In the genomic region with DNA sequence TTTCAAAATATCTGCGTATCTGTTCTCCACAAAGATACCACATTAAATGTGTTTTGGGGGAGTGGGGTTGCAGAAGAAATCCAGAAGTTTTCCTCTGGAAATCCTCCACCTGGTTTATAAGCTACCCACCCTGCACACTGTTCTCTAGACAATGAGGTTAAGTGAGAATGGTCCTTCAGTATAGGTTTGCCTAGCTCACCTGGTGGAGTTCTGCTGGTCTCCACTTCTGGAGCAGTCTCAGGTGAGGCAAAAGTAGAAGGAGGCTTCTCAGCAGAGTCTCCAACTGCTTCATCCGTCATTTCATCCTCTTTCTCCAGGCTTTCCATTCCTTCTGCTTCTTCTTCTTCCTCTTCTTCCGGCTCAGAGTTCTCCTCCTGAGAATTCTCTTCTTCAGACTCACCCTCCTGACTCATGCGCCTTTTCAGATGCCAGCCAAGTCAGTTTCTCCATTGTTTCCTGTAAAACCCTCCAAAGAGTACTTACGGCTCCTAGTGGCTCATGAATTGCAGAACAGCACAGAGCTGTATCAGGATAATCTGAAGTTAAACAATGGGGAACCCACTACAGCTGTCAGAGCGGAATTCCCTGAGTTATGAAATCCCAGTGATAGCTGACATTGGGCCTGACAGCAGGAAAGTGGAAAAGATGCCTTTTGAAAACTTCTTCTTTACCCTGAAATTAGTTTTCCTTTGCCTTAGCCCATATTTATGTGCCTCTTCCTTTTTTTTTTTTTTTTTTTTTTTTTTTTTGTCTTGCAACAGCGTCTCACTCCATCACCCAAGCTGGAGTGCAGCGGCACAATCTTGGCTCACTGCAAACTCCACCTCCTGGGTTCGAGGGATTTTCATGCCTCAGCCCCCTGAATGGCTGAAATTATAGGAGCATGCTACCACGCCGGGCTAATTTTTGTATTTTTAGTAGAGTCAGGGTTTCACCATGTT, we compare ENCODE assay signal across 8 cellular contexts. TPM values are rescaled to one million over a fixed set of nuclear protein-coding genes. Genes with fewer than 3 reads are reported as not detected.
DNase-seq lines count a peak whose midpoint lies in the region; ATAC-seq and TF ChIP-seq lines count a peak whose summit lies in the region.

No MANE protein-coding gene starts in this region.

- POLR2A ChIA-PET in OCI-LY7 (lab: Charles Lee): interaction anchor here (0.7 kb wide), 2 partner anchors 76 to 331 kb away, joined by 3 to 5 read pairs; no protein-coding TSS in a partner anchor

- no peaks in the 10 kb centered on the region for H3K9me2 ChIP-seq in OCI-LY7 (ENCODE audit: insufficient read depth, low read length)

- no peak overlapping the region for H2BK120ac ChIP-seq in mesendoderm (ENCODE audit: low read depth, low read length)

- H3K27ac ChIP-seq in OCI-LY7 (ENCODE audit: low read depth, low read length, poor library complexity, severe bottlenecking) (no peak overlapping the region), mesendoderm (ENCODE audit: low read depth, low read length) (no peak overlapping the region)

- H2BK5ac ChIP-seq in mesendoderm (ENCODE audit: low read length): no peak overlapping the region

- H3K4me3 ChIP-seq in OCI-LY7 (ENCODE audit: low read depth, low read length, poor library complexity, severe bottlenecking): no peak overlapping the region
- no peak overlapping the region for H3K4me3 ChIP-seq in mesendoderm (ENCODE audit: low read length)

- no CpG with 5 or more reads among the region's 11 CpGs for WGBS in mesendoderm (ENCODE audit: extremely low coverage, insufficient coverage, low lambda C conversion rate)

- DNase-seq in NCI-H1417 (lab: John Stamatoyannopoulos, UW) (peak in 2 of 3 experiments; percentile 15 to 46), NCI-H1417 treated with DMSO at 0.1 percent for 48 hours (lab: John Stamatoyannopoulos, UW) (no peak), OCI-LY7 (ENCODE audit: low spot score) (peak; percentile 20), dedifferentiated amniotic fluid mesenchymal stem cell (ENCODE audit: extremely low spot score) (peak; percentile 72), mesendoderm (peak; percentile 85)
- DNase-seq in activated T-cell treated with anti-CD3 and anti-CD28 coated beads, Interleukin-2, amount 50 U/mL, for 1 hour: no peak

- H3K36me3 ChIP-seq in OCI-LY7 (ENCODE audit: insufficient read depth, low read length) (no peaks in the 10 kb centered on the region), mesendoderm (ENCODE audit: control insufficient read depth, insufficient read depth, low read length) (no peaks in the 10 kb centered on the region)

- H4K8ac ChIP-seq in mesendoderm (ENCODE audit: low read depth, low read length): no peak overlapping the region

- H3K18ac ChIP-seq in mesendoderm (ENCODE audit: low read length): no peak overlapping the region

- H2AK5ac ChIP-seq in mesendoderm (ENCODE audit: low read length): no peak overlapping the region

- BruUV-seq in OCI-LY7 (replicated peaks; lab: Mats Ljungman, UMichigan): no TSS peak

- ATAC-seq in HG03457 (IDR thresholded peaks at IDR 0.05; ENCODE audit: unreplicated experiment): no peak
- ATAC-seq in GM19467 (IDR thresholded peaks at IDR 0.05; ENCODE audit: unreplicated experiment): no peak

- no peak overlapping the region for H2BK15ac ChIP-seq in mesendoderm (replicated peaks; ENCODE audit: low read depth)

- H3K9me3 ChIP-seq in OCI-LY7 (ENCODE audit: low read length): peaks cover 12% of the 10 kb centered on the region; the same call in 1 of the 2 replicates

- H3K79me1 ChIP-seq in mesendoderm (ENCODE audit: low read length): no peaks in the 10 kb centered on the region

- H3K23ac ChIP-seq in mesendoderm (ENCODE audit: low read length): no peak overlapping the region

- H3K4me1 ChIP-seq in OCI-LY7 (ENCODE audit: insufficient read depth, low read length, poor library complexity, severe bottlenecking) (peaks cover 7% of the 10 kb centered on the region), mesendoderm (ENCODE audit: control insufficient read depth, low read depth, low read length) (no peaks in the 10 kb centered on the region)

- H3K4ac ChIP-seq in mesendoderm (ENCODE audit: low read depth, low read length): no peak overlapping the region

- H3K4me2 ChIP-seq in OCI-LY7 (ENCODE audit: low read length) (no peak overlapping the region), mesendoderm (ENCODE audit: low read length) (no peak overlapping the region)

- H3K27me3 ChIP-seq in mesendoderm (ENCODE audit: insufficient read depth, low read length, poor library complexity): no peaks in the 10 kb centered on the region

- H3K79me2 ChIP-seq in OCI-LY7 (ENCODE audit: insufficient read depth, low read depth, low read length): no peaks in the 10 kb centered on the region
- H3K79me2 ChIP-seq in mesendoderm (ENCODE audit: control insufficient read depth, insufficient read depth, low read length): no peaks in the 10 kb centered on the region

- H4K20me1 ChIP-seq in OCI-LY7 (ENCODE audit: insufficient read depth, low read length): no peaks in the 10 kb centered on the region

- intact Hi-C loops in OCI-LY7 (cut with micrococcal nuclease; ENCODE audit: unreplicated experiment): no loop called here

- H3K9ac ChIP-seq in mesendoderm (ENCODE audit: low read length): no peak overlapping the region

- H2AFZ ChIP-seq in OCI-LY7 (ENCODE audit: low read length): no peak overlapping the region

- no peak overlapping the region for H4K5ac ChIP-seq in mesendoderm (ENCODE audit: low read length)

- CTCF ChIA-PET in OCI-LY7 (lab: Charles Lee; ENCODE audit: unreplicated experiment): no interaction called here

- H3K56ac ChIP-seq in mesendoderm (ENCODE audit: low read length): no peak overlapping the region

- peak; percentile 54 for TF ChIP-seq CTCF in OCI-LY7 (conservative IDR thresholded peaks at IDR 0.05; ENCODE audit: low read length)

RNA-seq across cellular contexts. Expression of gene MSTO1, which starts 38.5 kb away (rescaled TPM):
- total RNA-seq in OCI-LY7 (2014; rRNA removed; shearing (Covaris generic)): 68.6 and 76.1 TPM in 2 replicates
- total RNA-seq in OCI-LY7 (2022): 82.9 and 83.3 TPM in 2 replicates
- polyA plus RNA-seq in mesendoderm (2013, experiment 1 of 2): 21.4 TPM
- polyA plus RNA-seq in mesendoderm (2013, experiment 2 of 2): 22.7 TPM

RNA-seq across cellular contexts. Expression of gene YY1AP1, which starts 40.1 kb away (rescaled TPM):
- total RNA-seq in OCI-LY7 (2014; rRNA removed; shearing (Covaris generic)): 83.0 and 84.6 TPM in 2 replicates
- 76.0 and 83.8 TPM in 2 replicates for total RNA-seq in OCI-LY7 (2022)
- 43.1 TPM for polyA plus RNA-seq in mesendoderm (2013, experiment 1 of 2)
- polyA plus RNA-seq in mesendoderm (2013, experiment 2 of 2): 42.0 TPM

RNA-seq across cellular contexts. Expression of gene DAP3, which starts 40.4 kb away (rescaled TPM):
- total RNA-seq in OCI-LY7 (2014; rRNA removed; shearing (Covaris generic)): 110 and 114 TPM in 2 replicates
- total RNA-seq in OCI-LY7 (2022): 178 and 187 TPM in 2 replicates
- polyA plus RNA-seq in mesendoderm (2013, experiment 1 of 2): 107 TPM
- polyA plus RNA-seq in mesendoderm (2013, experiment 2 of 2): 109 TPM

Comparison
In these comparisons a context has a peak if more than half of its experiments do, and no peak if none do; other contexts are left out.
1. DNase-seq: peak in NCI-H1417 (2 of 3), OCI-LY7 (single experiment), dedifferentiated amniotic fluid mesenchymal stem cell (single experiment) and mesendoderm (single experiment); none in NCI-H1417 treated with DMSO at 0.1 percent for 48 hours (single experiment) and activated T-cell treated with anti-CD3 and anti-CD28 coated beads, Interleukin-2, amount 50 U/mL, for 1 hour (single experiment).